Comparison of ENCODE assay signal across 1 cellular context in the genomic region with DNA sequence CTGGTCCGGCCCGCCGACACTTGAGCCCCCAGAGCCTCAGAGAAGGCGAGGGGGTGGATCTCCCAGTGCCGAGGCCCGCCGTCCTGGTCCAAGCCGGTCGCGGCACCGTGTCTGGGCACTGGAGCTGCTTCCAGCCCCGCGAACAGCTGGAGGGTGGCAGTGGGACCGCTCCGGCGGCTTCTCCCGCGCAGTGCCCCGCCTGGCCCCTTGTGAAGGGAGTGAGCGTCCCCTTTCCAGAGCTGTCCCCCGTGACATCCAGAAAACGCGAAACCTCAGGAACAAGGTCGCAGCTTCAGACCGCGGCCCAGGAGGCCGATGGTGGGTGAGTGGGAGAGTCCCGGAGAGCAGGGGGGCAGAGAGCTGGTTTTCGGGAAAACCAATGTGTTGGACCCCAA.
TF ChIP-seq lines count a peak whose summit lies in the region.

No MANE protein-coding gene starts in this region.

TF ChIP-seq in HepG2, 621 proteins besides CTCF, POLR2A, EP300 and RAD21 (continued from another document and continues in another):
- TF ChIP-seq, protein P1, sequence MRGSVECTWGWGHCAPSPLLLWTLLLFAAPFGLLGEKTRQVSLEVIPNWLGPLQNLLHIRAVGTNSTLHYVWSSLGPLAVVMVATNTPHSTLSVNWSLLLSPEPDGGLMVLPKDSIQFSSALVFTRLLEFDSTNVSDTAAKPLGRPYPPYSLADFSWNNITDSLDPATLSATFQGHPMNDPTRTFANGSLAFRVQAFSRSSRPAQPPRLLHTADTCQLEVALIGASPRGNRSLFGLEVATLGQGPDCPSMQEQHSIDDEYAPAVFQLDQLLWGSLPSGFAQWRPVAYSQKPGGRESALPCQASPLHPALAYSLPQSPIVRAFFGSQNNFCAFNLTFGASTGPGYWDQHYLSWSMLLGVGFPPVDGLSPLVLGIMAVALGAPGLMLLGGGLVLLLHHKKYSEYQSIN (CRISPR knock-in tag; IDR thresholded peaks at IDR 0.05; ENCODE audit: borderline replicate concordance): no peak
- TF ChIP-seq ZNF782 (CRISPR knock-in tag; IDR thresholded peaks at IDR 0.05; ENCODE audit: borderline replicate concordance) (no peak), BHLHE40 (IDR thresholded peaks at IDR 0.05; ENCODE audit: low read length) (no peak), ONECUT2 (CRISPR knock-in tag; IDR thresholded peaks at IDR 0.05) (no peak), SOX6 (IDR thresholded peaks at IDR 0.05) (no peak), SOX6 (CRISPR knock-in tag; IDR thresholded peaks at IDR 0.05) (no peak), ZNF264 (CRISPR knock-in tag; IDR thresholded peaks at IDR 0.05) (0 out of 2 replicates have a peak, but pooled peaks have one; percentile 30), ZNF501 (CRISPR knock-in tag; IDR thresholded peaks at IDR 0.05) (no peak), GATAD2A (CRISPR knock-in tag; IDR thresholded peaks at IDR 0.05) (no peak), KDM2A (CRISPR knock-in tag; IDR thresholded peaks at IDR 0.05; ENCODE audit: borderline replicate concordance, low read depth) (no peak), FOXM1 (CRISPR knock-in tag; IDR thresholded peaks at IDR 0.05) (no peak), MED13 (CRISPR knock-in tag; IDR thresholded peaks at IDR 0.05) (peak; percentile 43; the same call in 1 of the 2 replicates), CHCHD3 (CRISPR knock-in tag; IDR thresholded peaks at IDR 0.05) (no peak), ZNF761 (CRISPR knock-in tag; conservative IDR thresholded peaks at IDR 0.05) (0 out of 2 replicates have a peak, but pooled peaks have one; percentile 16), ZKSCAN8 (CRISPR knock-in tag; IDR thresholded peaks at IDR 0.05; ENCODE audit: borderline replicate concordance) (no peak), KAT2B (IDR thresholded peaks at IDR 0.05; ENCODE audit: borderline replicate concordance, low read depth, low read length) (no peak), WIZ (CRISPR knock-in tag; IDR thresholded peaks at IDR 0.05) (no peak), ZNF317 (CRISPR knock-in tag; IDR thresholded peaks at IDR 0.05) (no peak), ZSCAN20 (CRISPR knock-in tag; IDR thresholded peaks at IDR 0.05; ENCODE audit: borderline replicate concordance) (no peak), ZNF451 (CRISPR knock-in tag; IDR thresholded peaks at IDR 0.05) (no peak), NFE2L1 (CRISPR knock-in tag; IDR thresholded peaks at IDR 0.05; ENCODE audit: borderline replicate concordance) (no peak), ZNF777 (CRISPR knock-in tag; IDR thresholded peaks at IDR 0.05) (peak; percentile 44; the same call in 1 of the 2 replicates), HNRNPUL1 (IDR thresholded peaks at IDR 0.05; ENCODE audit: low read depth, low read length) (no peak), TAF1 (CRISPR knock-in tag; IDR thresholded peaks at IDR 0.05) (no peak), ZNF546 (CRISPR knock-in tag; conservative IDR thresholded peaks at IDR 0.05) (no peak), ZNF672 (CRISPR knock-in tag; IDR thresholded peaks at IDR 0.05) (no peak), ZBTB7B (CRISPR knock-in tag; IDR thresholded peaks at IDR 0.05) (no peak), NR3C1 (CRISPR knock-in tag; IDR thresholded peaks at IDR 0.05) (no peak), ZNF83 (CRISPR knock-in tag; IDR thresholded peaks at IDR 0.05; ENCODE audit: borderline replicate concordance) (peak; percentile 22; the same call in 1 of the 2 replicates), JARID2 (CRISPR knock-in tag; IDR thresholded peaks at IDR 0.05; ENCODE audit: insufficient replicate concordance) (no peak), ZNF547 (CRISPR knock-in tag; IDR thresholded peaks at IDR 0.05) (no peak), ZNF570 (CRISPR knock-in tag; IDR thresholded peaks at IDR 0.05; ENCODE audit: borderline replicate concordance) (no peak)
- TF ChIP-seq, protein P2, sequence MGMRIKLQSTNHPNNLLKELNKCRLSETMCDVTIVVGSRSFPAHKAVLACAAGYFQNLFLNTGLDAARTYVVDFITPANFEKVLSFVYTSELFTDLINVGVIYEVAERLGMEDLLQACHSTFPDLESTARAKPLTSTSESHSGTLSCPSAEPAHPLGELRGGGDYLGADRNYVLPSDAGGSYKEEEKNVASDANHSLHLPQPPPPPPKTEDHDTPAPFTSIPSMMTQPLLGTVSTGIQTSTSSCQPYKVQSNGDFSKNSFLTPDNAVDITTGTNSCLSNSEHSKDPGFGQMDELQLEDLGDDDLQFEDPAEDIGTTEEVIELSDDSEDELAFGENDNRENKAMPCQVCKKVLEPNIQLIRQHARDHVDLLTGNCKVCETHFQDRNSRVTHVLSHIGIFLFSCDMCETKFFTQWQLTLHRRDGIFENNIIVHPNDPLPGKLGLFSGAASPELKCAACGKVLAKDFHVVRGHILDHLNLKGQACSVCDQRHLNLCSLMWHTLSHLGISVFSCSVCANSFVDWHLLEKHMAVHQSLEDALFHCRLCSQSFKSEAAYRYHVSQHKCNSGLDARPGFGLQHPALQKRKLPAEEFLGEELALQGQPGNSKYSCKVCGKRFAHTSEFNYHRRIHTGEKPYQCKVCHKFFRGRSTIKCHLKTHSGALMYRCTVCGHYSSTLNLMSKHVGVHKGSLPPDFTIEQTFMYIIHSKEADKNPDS (CRISPR knock-in tag; IDR thresholded peaks at IDR 0.05): no peak
- TF ChIP-seq, protein P3, sequence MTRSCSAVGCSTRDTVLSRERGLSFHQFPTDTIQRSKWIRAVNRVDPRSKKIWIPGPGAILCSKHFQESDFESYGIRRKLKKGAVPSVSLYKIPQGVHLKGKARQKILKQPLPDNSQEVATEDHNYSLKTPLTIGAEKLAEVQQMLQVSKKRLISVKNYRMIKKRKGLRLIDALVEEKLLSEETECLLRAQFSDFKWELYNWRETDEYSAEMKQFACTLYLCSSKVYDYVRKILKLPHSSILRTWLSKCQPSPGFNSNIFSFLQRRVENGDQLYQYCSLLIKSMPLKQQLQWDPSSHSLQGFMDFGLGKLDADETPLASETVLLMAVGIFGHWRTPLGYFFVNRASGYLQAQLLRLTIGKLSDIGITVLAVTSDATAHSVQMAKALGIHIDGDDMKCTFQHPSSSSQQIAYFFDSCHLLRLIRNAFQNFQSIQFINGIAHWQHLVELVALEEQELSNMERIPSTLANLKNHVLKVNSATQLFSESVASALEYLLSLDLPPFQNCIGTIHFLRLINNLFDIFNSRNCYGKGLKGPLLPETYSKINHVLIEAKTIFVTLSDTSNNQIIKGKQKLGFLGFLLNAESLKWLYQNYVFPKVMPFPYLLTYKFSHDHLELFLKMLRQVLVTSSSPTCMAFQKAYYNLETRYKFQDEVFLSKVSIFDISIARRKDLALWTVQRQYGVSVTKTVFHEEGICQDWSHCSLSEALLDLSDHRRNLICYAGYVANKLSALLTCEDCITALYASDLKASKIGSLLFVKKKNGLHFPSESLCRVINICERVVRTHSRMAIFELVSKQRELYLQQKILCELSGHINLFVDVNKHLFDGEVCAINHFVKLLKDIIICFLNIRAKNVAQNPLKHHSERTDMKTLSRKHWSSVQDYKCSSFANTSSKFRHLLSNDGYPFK (CRISPR knock-in tag; IDR thresholded peaks at IDR 0.05; ENCODE audit: borderline replicate concordance): no peak
- TF ChIP-seq, protein P4, sequence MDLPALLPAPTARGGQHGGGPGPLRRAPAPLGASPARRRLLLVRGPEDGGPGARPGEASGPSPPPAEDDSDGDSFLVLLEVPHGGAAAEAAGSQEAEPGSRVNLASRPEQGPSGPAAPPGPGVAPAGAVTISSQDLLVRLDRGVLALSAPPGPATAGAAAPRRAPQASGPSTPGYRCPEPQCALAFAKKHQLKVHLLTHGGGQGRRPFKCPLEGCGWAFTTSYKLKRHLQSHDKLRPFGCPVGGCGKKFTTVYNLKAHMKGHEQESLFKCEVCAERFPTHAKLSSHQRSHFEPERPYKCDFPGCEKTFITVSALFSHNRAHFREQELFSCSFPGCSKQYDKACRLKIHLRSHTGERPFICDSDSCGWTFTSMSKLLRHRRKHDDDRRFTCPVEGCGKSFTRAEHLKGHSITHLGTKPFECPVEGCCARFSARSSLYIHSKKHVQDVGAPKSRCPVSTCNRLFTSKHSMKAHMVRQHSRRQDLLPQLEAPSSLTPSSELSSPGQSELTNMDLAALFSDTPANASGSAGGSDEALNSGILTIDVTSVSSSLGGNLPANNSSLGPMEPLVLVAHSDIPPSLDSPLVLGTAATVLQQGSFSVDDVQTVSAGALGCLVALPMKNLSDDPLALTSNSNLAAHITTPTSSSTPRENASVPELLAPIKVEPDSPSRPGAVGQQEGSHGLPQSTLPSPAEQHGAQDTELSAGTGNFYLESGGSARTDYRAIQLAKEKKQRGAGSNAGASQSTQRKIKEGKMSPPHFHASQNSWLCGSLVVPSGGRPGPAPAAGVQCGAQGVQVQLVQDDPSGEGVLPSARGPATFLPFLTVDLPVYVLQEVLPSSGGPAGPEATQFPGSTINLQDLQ (CRISPR knock-in tag; IDR thresholded peaks at IDR 0.05): no peak
- TF ChIP-seq, protein P5, sequence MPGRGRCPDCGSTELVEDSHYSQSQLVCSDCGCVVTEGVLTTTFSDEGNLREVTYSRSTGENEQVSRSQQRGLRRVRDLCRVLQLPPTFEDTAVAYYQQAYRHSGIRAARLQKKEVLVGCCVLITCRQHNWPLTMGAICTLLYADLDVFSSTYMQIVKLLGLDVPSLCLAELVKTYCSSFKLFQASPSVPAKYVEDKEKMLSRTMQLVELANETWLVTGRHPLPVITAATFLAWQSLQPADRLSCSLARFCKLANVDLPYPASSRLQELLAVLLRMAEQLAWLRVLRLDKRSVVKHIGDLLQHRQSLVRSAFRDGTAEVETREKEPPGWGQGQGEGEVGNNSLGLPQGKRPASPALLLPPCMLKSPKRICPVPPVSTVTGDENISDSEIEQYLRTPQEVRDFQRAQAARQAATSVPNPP (CRISPR knock-in tag; IDR thresholded peaks at IDR 0.05): no peak
- TF ChIP-seq, protein P6, sequence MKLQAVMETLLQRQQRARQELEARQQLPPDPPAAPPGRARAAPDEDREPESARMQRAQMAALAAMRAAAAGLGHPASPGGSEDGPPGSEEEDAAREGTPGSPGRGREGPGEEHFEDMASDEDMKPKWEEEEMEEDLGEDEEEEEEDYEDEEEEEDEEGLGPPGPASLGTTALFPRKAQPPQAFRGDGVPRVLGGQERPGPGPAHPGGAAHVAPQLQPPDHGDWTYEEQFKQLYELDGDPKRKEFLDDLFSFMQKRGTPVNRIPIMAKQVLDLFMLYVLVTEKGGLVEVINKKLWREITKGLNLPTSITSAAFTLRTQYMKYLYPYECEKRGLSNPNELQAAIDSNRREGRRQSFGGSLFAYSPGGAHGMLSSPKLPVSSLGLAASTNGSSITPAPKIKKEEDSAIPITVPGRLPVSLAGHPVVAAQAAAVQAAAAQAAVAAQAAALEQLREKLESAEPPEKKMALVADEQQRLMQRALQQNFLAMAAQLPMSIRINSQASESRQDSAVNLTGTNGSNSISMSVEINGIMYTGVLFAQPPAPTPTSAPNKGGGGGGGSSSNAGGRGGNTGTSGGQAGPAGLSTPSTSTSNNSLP (IDR thresholded peaks at IDR 0.05; ENCODE audit: low read depth, low read length): no peak
- TF ChIP-seq, protein P7, sequence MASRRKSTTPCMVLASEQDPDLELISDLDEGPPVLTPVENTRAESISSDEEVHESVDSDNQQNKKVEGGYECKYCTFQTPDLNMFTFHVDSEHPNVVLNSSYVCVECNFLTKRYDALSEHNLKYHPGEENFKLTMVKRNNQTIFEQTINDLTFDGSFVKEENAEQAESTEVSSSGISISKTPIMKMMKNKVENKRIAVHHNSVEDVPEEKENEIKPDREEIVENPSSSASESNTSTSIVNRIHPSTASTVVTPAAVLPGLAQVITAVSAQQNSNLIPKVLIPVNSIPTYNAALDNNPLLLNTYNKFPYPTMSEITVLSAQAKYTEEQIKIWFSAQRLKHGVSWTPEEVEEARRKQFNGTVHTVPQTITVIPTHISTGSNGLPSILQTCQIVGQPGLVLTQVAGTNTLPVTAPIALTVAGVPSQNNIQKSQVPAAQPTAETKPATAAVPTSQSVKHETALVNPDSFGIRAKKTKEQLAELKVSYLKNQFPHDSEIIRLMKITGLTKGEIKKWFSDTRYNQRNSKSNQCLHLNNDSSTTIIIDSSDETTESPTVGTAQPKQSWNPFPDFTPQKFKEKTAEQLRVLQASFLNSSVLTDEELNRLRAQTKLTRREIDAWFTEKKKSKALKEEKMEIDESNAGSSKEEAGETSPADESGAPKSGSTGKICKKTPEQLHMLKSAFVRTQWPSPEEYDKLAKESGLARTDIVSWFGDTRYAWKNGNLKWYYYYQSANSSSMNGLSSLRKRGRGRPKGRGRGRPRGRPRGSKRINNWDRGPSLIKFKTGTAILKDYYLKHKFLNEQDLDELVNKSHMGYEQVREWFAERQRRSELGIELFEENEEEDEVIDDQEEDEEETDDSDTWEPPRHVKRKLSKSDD (CRISPR knock-in tag; IDR thresholded peaks at IDR 0.05; ENCODE audit: low read depth): no peak
- TF ChIP-seq, protein P8, sequence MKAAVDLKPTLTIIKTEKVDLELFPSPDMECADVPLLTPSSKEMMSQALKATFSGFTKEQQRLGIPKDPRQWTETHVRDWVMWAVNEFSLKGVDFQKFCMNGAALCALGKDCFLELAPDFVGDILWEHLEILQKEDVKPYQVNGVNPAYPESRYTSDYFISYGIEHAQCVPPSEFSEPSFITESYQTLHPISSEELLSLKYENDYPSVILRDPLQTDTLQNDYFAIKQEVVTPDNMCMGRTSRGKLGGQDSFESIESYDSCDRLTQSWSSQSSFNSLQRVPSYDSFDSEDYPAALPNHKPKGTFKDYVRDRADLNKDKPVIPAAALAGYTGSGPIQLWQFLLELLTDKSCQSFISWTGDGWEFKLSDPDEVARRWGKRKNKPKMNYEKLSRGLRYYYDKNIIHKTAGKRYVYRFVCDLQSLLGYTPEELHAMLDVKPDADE (CRISPR knock-in tag; IDR thresholded peaks at IDR 0.05): no peak
- TF ChIP-seq, protein P9, sequence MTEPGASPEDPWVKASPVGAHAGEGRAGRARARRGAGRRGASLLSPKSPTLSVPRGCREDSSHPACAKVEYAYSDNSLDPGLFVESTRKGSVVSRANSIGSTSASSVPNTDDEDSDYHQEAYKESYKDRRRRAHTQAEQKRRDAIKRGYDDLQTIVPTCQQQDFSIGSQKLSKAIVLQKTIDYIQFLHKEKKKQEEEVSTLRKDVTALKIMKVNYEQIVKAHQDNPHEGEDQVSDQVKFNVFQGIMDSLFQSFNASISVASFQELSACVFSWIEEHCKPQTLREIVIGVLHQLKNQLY (CRISPR knock-in tag; IDR thresholded peaks at IDR 0.05): no peak
